Comparison of ENCODE assay signal across 17 cellular contexts in the genomic region with DNA sequence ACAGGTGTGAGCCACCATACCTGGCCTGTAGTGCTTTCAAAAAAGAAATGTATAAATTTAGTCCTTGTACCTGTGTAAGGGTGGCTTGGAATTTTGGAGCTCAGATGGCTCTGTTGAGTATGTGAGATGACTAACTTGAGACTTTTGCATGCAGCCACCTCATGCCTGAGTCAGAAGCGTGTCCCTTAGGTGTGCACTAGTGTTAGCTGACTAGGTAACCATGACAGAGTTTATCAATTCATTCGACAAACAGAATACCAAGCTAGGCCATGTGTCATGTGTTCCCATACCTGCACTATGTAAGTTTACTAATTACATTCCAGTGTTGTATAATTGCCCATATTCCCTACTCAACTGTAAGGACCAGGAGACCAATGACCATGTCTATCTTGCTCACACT.
"Had no signal": no experiment of that assay in that cellular context is flagged by ENCODE, and none has a peak within 500 bp of the region (broad histone marks: within the 10 kb centered on the region; RNA-seq: fewer than 3 reads in every experiment).

No MANE protein-coding gene starts in this region.

- H3K36me3 ChIP-seq: heart left ventricle, neutrophil, spleen had no signal

- H3K36me3 Mint-ChIP-seq: naive thymus-derived CD8-positive, alpha-beta T cell; stimulated activated memory B cell treated with anti-CD40 and anti-IgM and Interleukin-4, amounts not matched to agents 10 μg/mL and 1 μg/mL and 100 μg/mL, for 72 hours had no signal

- H3K27me3 Mint-ChIP-seq: effector memory CD8-positive, alpha-beta T cell; naive thymus-derived CD8-positive, alpha-beta T cell; stimulated activated memory B cell treated with anti-CD40 and anti-IgM and Interleukin-4, amounts not matched to agents 10 μg/mL and 1 μg/mL and 100 μg/mL, for 72 hours; stimulated activated naive CD8-positive, alpha-beta T cell treated with anti-CD3 and anti-CD28 coated beads, Interleukin-15, Interleukin-2, amounts not matched to agents 100 ng/mL and 50 ng/mL, for 24 hours had no signal

- DNase-seq: effector memory CD8-positive, alpha-beta T cell; heart left ventricle; hippocampal formation; mucosa of descending colon; naive thymus-derived CD8-positive, alpha-beta T cell; psoas muscle; retina; spleen; stimulated activated CD4-positive, alpha-beta T cell treated with anti-CD3 and anti-CD28 coated beads, Interleukin-15, amount 100 ng/mL, for 24 hours; stimulated activated CD4-positive, alpha-beta T cell treated with anti-CD3 and anti-CD28 coated beads, Interleukin-1b, Interleukin-23, amount 100 ng/mL, for 48 hours; stimulated activated CD4-positive, alpha-beta T cell treated with anti-CD3 and anti-CD28 coated beads, Interleukin-4, amount 100 ng/mL, for 24 hours; tibial artery had no signal

- H3K4me3 Mint-ChIP-seq: dendritic cell treated with granulocyte-macrophage colony-stimulating factor and Interleukin-4, amounts not matched to agents 40 ng/mL and 50 ng/mL, for 4 days; effector memory CD8-positive, alpha-beta T cell; stimulated activated memory B cell treated with anti-CD40 and anti-IgM and Interleukin-4, amounts not matched to agents 10 μg/mL and 1 μg/mL and 100 μg/mL, for 72 hours; stimulated activated naive CD8-positive, alpha-beta T cell treated with anti-CD3 and anti-CD28 coated beads, Interleukin-15, Interleukin-2, amounts not matched to agents 100 ng/mL and 50 ng/mL, for 24 hours had no signal

- H3K9me3 Mint-ChIP-seq: dendritic cell treated with granulocyte-macrophage colony-stimulating factor and Interleukin-4, amounts not matched to agents 40 ng/mL and 50 ng/mL, for 4 days; effector memory CD8-positive, alpha-beta T cell; naive thymus-derived CD8-positive, alpha-beta T cell; stimulated activated memory B cell treated with anti-CD40 and anti-IgM and Interleukin-4, amounts not matched to agents 10 μg/mL and 1 μg/mL and 100 μg/mL, for 72 hours; stimulated activated naive CD8-positive, alpha-beta T cell treated with anti-CD3 and anti-CD28 coated beads, Interleukin-15, Interleukin-2, amounts not matched to agents 100 ng/mL and 50 ng/mL, for 24 hours had no signal

- H3K27ac ChIP-seq: heart left ventricle, neutrophil, psoas muscle, spleen, tibial artery had no signal

- H3K9me3 ChIP-seq: heart left ventricle, mucosa of descending colon, neutrophil, psoas muscle, spleen, tibial artery had no signal

- H3K27ac Mint-ChIP-seq: dendritic cell treated with granulocyte-macrophage colony-stimulating factor and Interleukin-4, amounts not matched to agents 40 ng/mL and 50 ng/mL, for 4 days; effector memory CD8-positive, alpha-beta T cell; stimulated activated memory B cell treated with anti-CD40 and anti-IgM and Interleukin-4, amounts not matched to agents 10 μg/mL and 1 μg/mL and 100 μg/mL, for 72 hours; stimulated activated naive CD8-positive, alpha-beta T cell treated with anti-CD3 and anti-CD28 coated beads, Interleukin-15, Interleukin-2, amounts not matched to agents 100 ng/mL and 50 ng/mL, for 24 hours had no signal

- H3K4me3 ChIP-seq: heart left ventricle, mucosa of descending colon, psoas muscle, spleen, tibial artery had no signal

- H3K27me3 ChIP-seq: heart left ventricle, spleen, tibial artery had no signal

- ATAC-seq: effector memory CD8-positive, alpha-beta T cell; heart left ventricle; mucosa of descending colon; naive thymus-derived CD8-positive, alpha-beta T cell; psoas muscle; sciatic nerve; stimulated activated memory B cell treated with anti-CD40 and anti-IgM and Interleukin-4, amounts not matched to agents 10 μg/mL and 1 μg/mL and 100 μg/mL, for 72 hours had no signal
